In the genomic region with DNA sequence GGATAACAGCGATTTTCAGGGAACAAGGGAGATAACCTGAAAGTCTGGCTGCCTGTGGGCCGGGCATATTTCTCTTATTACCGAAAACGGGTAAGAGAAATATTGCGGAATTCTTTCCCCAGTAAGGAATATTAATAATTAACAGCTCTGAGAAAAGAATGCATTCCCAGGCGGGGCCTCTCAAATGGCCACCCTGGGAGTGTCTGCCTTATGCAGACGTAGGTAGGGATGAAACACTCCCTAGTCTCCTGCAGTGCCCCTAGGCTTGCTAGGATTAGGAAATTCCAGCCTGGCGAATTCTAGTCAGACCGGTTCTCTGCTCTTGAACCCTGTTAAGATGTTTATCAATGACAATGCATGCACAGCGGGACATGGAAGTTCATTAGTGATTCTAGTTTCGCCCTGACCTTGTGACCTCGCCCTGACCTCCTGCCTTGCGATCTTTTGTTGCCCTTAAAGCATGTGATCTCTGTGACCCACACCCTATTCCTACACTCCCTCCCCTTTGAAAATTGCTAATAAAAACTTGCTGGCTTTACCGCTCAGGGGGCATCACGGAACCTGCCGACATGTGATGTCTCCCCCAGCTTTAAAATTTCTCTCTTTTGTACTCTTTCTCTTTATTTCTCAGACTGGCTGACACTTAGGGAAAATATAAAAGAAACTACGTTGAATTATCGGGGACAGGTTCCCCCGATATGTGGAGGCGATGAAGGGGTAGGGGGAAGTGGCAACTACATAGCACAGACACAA, we compare ENCODE assay signal across 1 cellular context.
TF ChIP-seq lines count a peak whose summit lies in the region.

No MANE protein-coding gene starts in this region.

TF ChIP-seq in A549, 52 proteins besides CTCF, POLR2A, EP300 and RAD21 (continued from another document):
- peak; percentile 66 for TF ChIP-seq SMC3 (IDR thresholded peaks at IDR 0.05)
- peak; percentile 98 to 100 for TF ChIP-seq JUN (IDR thresholded peaks at IDR 0.05)
- TF ChIP-seq CEBPB (IDR thresholded peaks at IDR 0.05): peak; percentile 86 to 93; a peak in 3 of 4 replicates
- peak; percentile 78 for TF ChIP-seq MAFK (IDR thresholded peaks at IDR 0.05; ENCODE audit: partially characterized antibody)
- peak; percentile 99 for TF ChIP-seq GATA3 (IDR thresholded peaks at IDR 0.05; ENCODE audit: borderline replicate concordance)
- TF ChIP-seq HOXB5 (CRISPR knock-in tag; IDR thresholded peaks at IDR 0.05): peak; percentile 10; the same call in 1 of the 2 replicates
- TF ChIP-seq JUNB (IDR thresholded peaks at IDR 0.05): peak; percentile 95
- TF ChIP-seq BHLHE40 (IDR thresholded peaks at IDR 0.05; ENCODE audit: low read depth, low read length): 0 out of 2 replicates have a peak, but pooled peaks have one; percentile 18
- peak; percentile 79 for TF ChIP-seq EHF (CRISPR knock-in tag; IDR thresholded peaks at IDR 0.05)
- TF ChIP-seq RARB (CRISPR knock-in tag; IDR thresholded peaks at IDR 0.05): peak; percentile 99
